Comparison of ENCODE assay signal across 10 cellular contexts in genomic region chr9:93062364-93062763, GRCh38. TPM values are rescaled to one million over a fixed set of nuclear protein-coding genes. Genes with fewer than 3 reads are reported as not detected.
A peak's percentile ranks its signal among the peaks of the same experiment; 100 is the strongest.
DNase-seq lines count a peak whose midpoint lies in the region; ATAC-seq and TF ChIP-seq lines count a peak whose summit lies in the region.
"Had no signal": no experiment of that assay in that cellular context is flagged by ENCODE, and none has a peak within 500 bp of the region (broad histone marks: within the 10 kb centered on the region; RNA-seq: fewer than 3 reads in every experiment).

No MANE protein-coding gene starts in this region.

- H3K36me3 Mint-ChIP-seq in IgD-negative memory B cell (peaks cover 7% of the 10 kb centered on the region), nephron (ENCODE audit: low read depth) (no peaks in the 10 kb centered on the region)
- peaks cover 50% of the 10 kb centered on the region for H3K36me3 Mint-ChIP-seq in activated CD4-positive, alpha-beta memory T cell treated with anti-CD3 and anti-CD28 coated beads, Interleukin-2, amount 10 ng/mL, durations not matched to agents 7 days and 5 days (ENCODE audit: low read depth)

- DNase-seq in DMS 273 (lab: John Stamatoyannopoulos, UW; ENCODE audit: unreplicated experiment) (peak; percentile 72), DMS 273 treated with DMSO at 0.1 percent for 48 hours (lab: John Stamatoyannopoulos, UW) (no peak), GF-D8 (lab: John Stamatoyannopoulos, UW) (no peak), left lobe of liver (ENCODE audit: low spot score) (no peak)
- no peak for DNase-seq in activated CD4-positive, alpha-beta memory T cell treated with anti-CD3 and anti-CD28 coated beads, Interleukin-2, amount 10 ng/mL, durations not matched to agents 7 days and 5 days
- DNase-seq in stimulated activated CD4-positive, alpha-beta T cell treated with anti-CD3 and anti-CD28 coated beads, Interleukin-4, amount 100 ng/mL, for 4 hours, result no peak
- DNase-seq: esophagus squamous epithelium, MV-4-11 had no signal

- POLR2A ChIA-PET in activated CD4-positive, alpha-beta memory T cell treated with anti-CD3 and anti-CD28 coated beads, Interleukin-2, amount 10 ng/mL, durations not matched to agents 7 days and 5 days (lab: Charles Lee), result no interaction called here

- CTCF ChIA-PET in activated CD4-positive, alpha-beta memory T cell treated with anti-CD3 and anti-CD28 coated beads, Interleukin-2, amount 10 ng/mL, durations not matched to agents 7 days and 5 days (lab: Charles Lee), result interaction anchor here (0.7 to 1.0 kb wide), 2 partner anchors 33 to 47 kb away, joined by 3 read pairs; no protein-coding TSS in a partner anchor

- H3K4me1 Mint-ChIP-seq in IgD-negative memory B cell, result peaks cover 54 to 73% (median 58%) of the 10 kb centered on the region in 3 donors
- H3K4me1 Mint-ChIP-seq in activated CD4-positive, alpha-beta memory T cell treated with anti-CD3 and anti-CD28 coated beads, Interleukin-2, amount 10 ng/mL, durations not matched to agents 7 days and 5 days, result peaks cover 82% of the 10 kb centered on the region
- peaks cover 27% of the 10 kb centered on the region for H3K4me1 Mint-ChIP-seq in nephron

- H3K9me3 Mint-ChIP-seq in IgD-negative memory B cell, result no peaks in the 10 kb centered on the region
- no peaks in the 10 kb centered on the region for H3K9me3 Mint-ChIP-seq in activated CD4-positive, alpha-beta memory T cell treated with anti-CD3 and anti-CD28 coated beads, Interleukin-2, amount 10 ng/mL, durations not matched to agents 7 days and 5 days
- no peaks in the 10 kb centered on the region for H3K9me3 Mint-ChIP-seq in nephron

- H3K4me3 Mint-ChIP-seq in IgD-negative memory B cell, result peak overlapping the region; percentile 87 to 99 (median 94)
- H3K4me3 Mint-ChIP-seq in activated CD4-positive, alpha-beta memory T cell treated with anti-CD3 and anti-CD28 coated beads, Interleukin-2, amount 10 ng/mL, durations not matched to agents 7 days and 5 days, result peak overlapping the region; percentile 11
- H3K4me3 Mint-ChIP-seq in nephron, result no peak overlapping the region

- H3K27ac Mint-ChIP-seq in IgD-negative memory B cell (peak overlapping the region; percentile 98 to 99 (median 99)), nephron (peak overlapping the region; percentile 8 to 90 (median 48))
- peak overlapping the region; percentile 83 for H3K27ac Mint-ChIP-seq in activated CD4-positive, alpha-beta memory T cell treated with anti-CD3 and anti-CD28 coated beads, Interleukin-2, amount 10 ng/mL, durations not matched to agents 7 days and 5 days

- no peak for TF ChIP-seq CTCF in nephron (IDR thresholded peaks at IDR 0.05; ENCODE audit: unreplicated experiment in 3 of 3)

- ATAC-seq in left lobe of liver, result no peak

- peaks cover 2% of the 10 kb centered on the region for H3K27me3 Mint-ChIP-seq in IgD-negative memory B cell
- H3K27me3 Mint-ChIP-seq in activated CD4-positive, alpha-beta memory T cell treated with anti-CD3 and anti-CD28 coated beads, Interleukin-2, amount 10 ng/mL, durations not matched to agents 7 days and 5 days, result no peaks in the 10 kb centered on the region
- H3K27me3 Mint-ChIP-seq in nephron (ENCODE audit: low read depth), result peaks cover 16% of the 10 kb centered on the region

RNA-seq across cellular contexts. Expression of gene SUSD3, which starts 3.9 kb away (rescaled TPM):
- polyA plus RNA-seq in IgD-negative memory B cell, result 96.3 TPM
- total RNA-seq in activated CD4-positive, alpha-beta memory T cell treated with anti-CD3 and anti-CD28 coated beads, Interleukin-2, amount 10 ng/mL, durations not matched to agents 7 days and 5 days, result 10 to 100 TPM; 69.6 to 71.4 TPM
- 49.7 TPM for total RNA-seq in left lobe of liver

RNA-seq across cellular contexts. Expression of gene CARD19, which starts 33.7 kb away (rescaled TPM):
- 36.2 TPM for polyA plus RNA-seq in IgD-negative memory B cell
- 10 to 100 TPM; 80.4 to 83.5 TPM for total RNA-seq in activated CD4-positive, alpha-beta memory T cell treated with anti-CD3 and anti-CD28 coated beads, Interleukin-2, amount 10 ng/mL, durations not matched to agents 7 days and 5 days
- total RNA-seq in left lobe of liver, result 8.5 TPM

Comparison
In these comparisons a context has a peak if more than half of its experiments do, and no peak if none do; other contexts are left out.
1. H3K27ac Mint-ChIP-seq: peak in every context shown above with its lines; median percentile 99 in IgD-negative memory B cell; 83 in activated CD4-positive, alpha-beta memory T cell treated with anti-CD3 and anti-CD28 coated beads, Interleukin-2, amount 10 ng/mL, durations not matched to agents 7 days and 5 days; 48 in nephron.
2. H3K4me3 Mint-ChIP-seq: peak in IgD-negative memory B cell (4 of 4) and activated CD4-positive, alpha-beta memory T cell treated with anti-CD3 and anti-CD28 coated beads, Interleukin-2, amount 10 ng/mL, durations not matched to agents 7 days and 5 days (single experiment); none in nephron (0 of 3).